Comparison of ENCODE assay signal across 16 cellular contexts in genomic region chr9:88951143-88951542, GRCh38. TPM values are rescaled to one million over a fixed set of nuclear protein-coding genes. Genes with fewer than 3 reads are reported as not detected.
DNase-seq lines count a peak whose midpoint lies in the region; ATAC-seq, FAIRE-seq and TF ChIP-seq lines count a peak whose summit lies in the region.
"Had no signal": no experiment of that assay in that cellular context is flagged by ENCODE, and none has a peak within 500 bp of the region (broad histone marks: within the 10 kb centered on the region; RNA-seq: fewer than 3 reads in every experiment).

No MANE protein-coding gene starts in this region.

- H2AFZ ChIP-seq in osteoblast (ENCODE audit: low read length) = no peak overlapping the region

- DNase-seq in A549 (ENCODE audit: low read depth in 1 of 2, low spot score in 1 of 2) (no peak), HFFc6 (no peak), osteoblast (ENCODE audit: insufficient read length, low spot score, missing footprints) (no peak), HT-29 (ENCODE audit: low spot score) (no peak), chondrocyte (ENCODE audit: low spot score) (no peak)
- DNase-seq: CD8-positive, alpha-beta memory T cell; GF-D8; GOT3; MG63; NCI-H1105; NCI-H1694 treated with DMSO at 0.1 percent for 48 hours; SIG-M5 had no signal

- H3K36me3 Mint-ChIP-seq in HFFc6 (ENCODE audit: low read depth) (no peaks in the 10 kb centered on the region), chondrocyte (ENCODE audit: low read depth) (no peaks in the 10 kb centered on the region)
- H3K36me3 Mint-ChIP-seq: CD8-positive, alpha-beta memory T cell had no signal

- 90% methylated on average over 1 of the region's 1 CpG for WGBS in A549 (ENCODE audit: missing lambda C conversion rate)
- WGBS in esophagus, 2 donors = 80 to 84% methylated on average over 1 of the region's 1 CpG

- ATAC-seq in A549 (no peak; a peak in 1 of 6 replicates), GM18505 (IDR thresholded peaks at IDR 0.05; ENCODE audit: unreplicated experiment) (no peak), HG02970 (IDR thresholded peaks at IDR 0.05; ENCODE audit: low FRiP score, unreplicated experiment) (no peak)

- H3K4me3 ChIP-seq in A549 (0 out of 3 replicates have a peak overlapping the region, but pooled peaks have one; percentile 1), esophagus (ENCODE audit: low read depth in 1 of 2, low read length in 2 of 2) (no peak overlapping the region), osteoblast (ENCODE audit: insufficient read depth, low read length) (peak overlapping the region; percentile 18)
- H3K4me3 ChIP-seq: MG63 had no signal

- peak overlapping the region; percentile 79 for H3K4me2 ChIP-seq in A549
- peak overlapping the region; percentile 60 for H3K4me2 ChIP-seq in osteoblast (ENCODE audit: insufficient read depth, low read length)
- H3K4me2 ChIP-seq: KMS-11 had no signal

- TF ChIP-seq CTCF in A549 (IDR thresholded peaks at IDR 0.05) = no peak
- no peak for TF ChIP-seq CTCF in HFFc6 (IDR thresholded peaks at IDR 0.05)
- TF ChIP-seq CTCF in osteoblast (IDR thresholded peaks at IDR 0.05; ENCODE audit: extremely low read depth, low read depth, low read length) = no peak
- no peak for TF ChIP-seq CTCF in chondrocyte (IDR thresholded peaks at IDR 0.05)

- H3K9me3 ChIP-seq in A549 (no peaks in the 10 kb centered on the region), esophagus (ENCODE audit: control insufficient read depth in 2 of 2, insufficient read depth in 1 of 2, low read depth in 1 of 2, low read length in 1 of 2) (peaks cover 0 to 2% of the 10 kb centered on the region in 2 donors), osteoblast (ENCODE audit: low read depth, low read length) (no peaks in the 10 kb centered on the region)
- H3K9me3 ChIP-seq: MG63 had no signal

- FAIRE-seq in A549 (lab: Jason Lieb, UNC) = no peak

- no peak for TF ChIP-seq POLR2A in A549 (IDR thresholded peaks at IDR 0.05; ENCODE audit: low read length)
- TF ChIP-seq POLR2A in GM18505 (IDR thresholded peaks at IDR 0.05; ENCODE audit: borderline replicate concordance, extremely low read depth, insufficient read depth, insufficient read length) = no peak

- peaks cover 4% of the 10 kb centered on the region for H4K20me1 ChIP-seq in osteoblast (ENCODE audit: insufficient read depth, low read length)

- POLR2A ChIA-PET in A549 (lab: Yijun Ruan, JAX) = no interaction called here

- H3K27ac ChIP-seq in A549 (peak overlapping the region; percentile 65 to 82), esophagus (ENCODE audit: low read depth in 2 of 2, low read length in 1 of 2) (peak overlapping the region; percentile 55 to 59), osteoblast (ENCODE audit: low read depth, low read length) (no peak overlapping the region)
- H3K27ac ChIP-seq: KMS-11 had no signal

- H3K4me3 Mint-ChIP-seq in HFFc6 (peak overlapping the region; percentile 74; the same call in 1 of the 2 replicates), chondrocyte (ENCODE audit: unreplicated experiment) (no peak overlapping the region)
- H3K4me3 Mint-ChIP-seq: CD8-positive, alpha-beta memory T cell had no signal

- H3K36me3 ChIP-seq in esophagus (ENCODE audit: control insufficient read depth in 2 of 2, insufficient read depth in 2 of 2, low read length in 1 of 2) = no peaks in the 10 kb centered on the region
- no peaks in the 10 kb centered on the region for H3K36me3 ChIP-seq in osteoblast (ENCODE audit: insufficient read depth, low read length)
- H3K36me3 ChIP-seq: MG63 had no signal

- no peaks in the 10 kb centered on the region for H3K27me3 ChIP-seq in esophagus (ENCODE audit: control insufficient read depth in 1 of 2, insufficient read depth in 2 of 2, low read length in 2 of 2)
- H3K27me3 ChIP-seq in osteoblast (ENCODE audit: insufficient read depth, low read length) = peaks cover 9% of the 10 kb centered on the region
- H3K27me3 ChIP-seq: MG63 had no signal

- TF ChIP-seq EP300 in A549 (IDR thresholded peaks at IDR 0.05) = no peak

- H3K79me2 ChIP-seq in osteoblast (ENCODE audit: insufficient read depth, low read length) = no peaks in the 10 kb centered on the region

- H3K9me3 Mint-ChIP-seq in HFFc6 = no peaks in the 10 kb centered on the region
- H3K9me3 Mint-ChIP-seq in chondrocyte (ENCODE audit: low read depth) = no peaks in the 10 kb centered on the region

- H3K27me3 Mint-ChIP-seq in HFFc6 (ENCODE audit: insufficient read depth) (no peaks in the 10 kb centered on the region; the same call in 1 of the 2 replicates), chondrocyte (ENCODE audit: low read depth) (peaks cover 2% of the 10 kb centered on the region)

- H3K4me1 ChIP-seq in A549 (peaks cover 48% of the 10 kb centered on the region), esophagus (ENCODE audit: control insufficient read depth in 2 of 2, insufficient read depth in 2 of 2, low read length in 1 of 2) (peaks cover 9 to 19% of the 10 kb centered on the region in 2 donors), osteoblast (ENCODE audit: insufficient read depth, low read length) (peaks cover 36% of the 10 kb centered on the region)

- H3K27ac Mint-ChIP-seq in HFFc6 (peak overlapping the region; percentile 48; the same call in 1 of the 2 replicates), chondrocyte (ENCODE audit: unreplicated experiment) (no peak overlapping the region)

- TF ChIP-seq RAD21 in A549 (conservative IDR thresholded peaks at IDR 0.05 in 1 of 2, IDR thresholded peaks at IDR 0.05 in 1 of 2) = no peak

- CTCF ChIA-PET in A549 (lab: Yijun Ruan, JAX) = no interaction called here

- peaks cover 69% of the 10 kb centered on the region for H3K4me1 Mint-ChIP-seq in HFFc6 (ENCODE audit: low read depth)
- H3K4me1 Mint-ChIP-seq in chondrocyte (ENCODE audit: low read depth) = peaks cover 31% of the 10 kb centered on the region

TF ChIP-seq in A549, 52 proteins besides CTCF, POLR2A, EP300 and RAD21:
- TF ChIP-seq HOXA7 (CRISPR knock-in tag; IDR thresholded peaks at IDR 0.05) (no peak), MYC (IDR thresholded peaks at IDR 0.05; ENCODE audit: borderline replicate concordance, low read length) (no peak), SMC3 (IDR thresholded peaks at IDR 0.05) (no peak), BCL3 (IDR thresholded peaks at IDR 0.05) (no peak), PHF8 (IDR thresholded peaks at IDR 0.05; ENCODE audit: borderline replicate concordance, low read depth) (no peak), NPAS2 (CRISPR knock-in tag; IDR thresholded peaks at IDR 0.05; ENCODE audit: borderline replicate concordance) (no peak), CEBPB (IDR thresholded peaks at IDR 0.05) (no peak), JUN (IDR thresholded peaks at IDR 0.05) (no peak), HEYL (CRISPR knock-in tag; IDR thresholded peaks at IDR 0.05) (no peak), NR3C1 (IDR thresholded peaks at IDR 0.05) (no peak), TFCP2L1 (CRISPR knock-in tag; IDR thresholded peaks at IDR 0.05) (no peak), CHD2 (IDR thresholded peaks at IDR 0.05; ENCODE audit: low read length, partially characterized antibody) (no peak), RNF2 (IDR thresholded peaks at IDR 0.05; ENCODE audit: borderline replicate concordance, low read depth) (no peak), FOSL2 (IDR thresholded peaks at IDR 0.05) (no peak), FOSL2 (CRISPR knock-in tag; IDR thresholded peaks at IDR 0.05) (no peak), HOXB13 (CRISPR knock-in tag; IDR thresholded peaks at IDR 0.05; ENCODE audit: low read depth) (no peak)

RNA-seq across cellular contexts. Expression of gene S1PR3, which starts 40.1 kb away (rescaled TPM):
- polyA plus RNA-seq in A549 (2011; rRNA removed) (26.4 and 42.8 TPM in 2 replicates), A549 (2017; fragmentation: RNase III; extraction: RNeasy Plus Mini Kit Qiagen cat#74134 plus additional on column Dnase treatment) (33.7 to 43.0 TPM (median 33.7 TPM) in 3 replicates), esophagus (1 to 10 TPM; 3.2 to 6.7 TPM)
- polyA plus RNA-seq in A549 (2012; cell fraction: cytosol; rRNA removed) = 14.1 and 23.1 TPM in 2 replicates
- 14.2 and 16.9 TPM in 2 replicates for polyA plus RNA-seq in A549 (2012; cell fraction: nucleus; rRNA removed)
- polyA minus RNA-seq in A549 (2011; rRNA and poly(A)+ RNA removed) = 50.0 and 52.8 TPM in 2 replicates
- 10 to 100 TPM; 15.1 to 27.7 (median 23.9) TPM for total RNA-seq in HFFc6 (2021; fragmentation: NEBNext Ultra II Directional; extraction: Animal tissue kit (Norgen Biotek cat#: 25700))
- total RNA-seq in osteoblast (2.7 and 3.3 TPM in 2 replicates), chondrocyte (1.6 to 5.2 TPM (median 4.5 TPM) in 3 replicates)
- not detected in 2 replicates for total RNA-seq in HT-29 (2014; rRNA removed; shearing (Covaris generic))
- polyA plus RNA-seq: CD8-positive, alpha-beta memory T cell had no signal

Comparison
In these comparisons a context has a peak if more than half of its experiments do, and no peak if none do; other contexts are left out.
1. H3K4me3 ChIP-seq: peak in A549 (single experiment) and osteoblast (single experiment); none in esophagus (0 of 2).